ENCODE assay signal across 16 cellular contexts in the genomic region with DNA sequence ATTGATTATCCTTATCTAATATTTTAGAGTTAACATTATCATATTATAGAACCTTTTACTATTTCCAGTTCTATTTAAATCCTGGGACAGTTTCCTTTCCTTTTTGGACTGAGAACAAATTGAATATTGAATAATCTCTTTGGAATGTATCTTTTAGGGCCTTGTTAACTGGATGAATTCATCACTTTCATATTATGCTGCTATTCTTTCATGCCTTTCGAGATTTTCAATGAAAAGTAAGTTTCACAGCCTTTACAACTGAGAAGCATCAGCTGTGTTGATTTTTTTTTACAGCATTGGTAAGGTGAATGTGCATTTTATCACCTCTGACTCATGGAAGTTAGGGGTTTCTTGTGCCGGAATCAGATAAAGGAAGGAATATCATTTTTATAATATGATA. TPM values are rescaled to one million over a fixed set of nuclear protein-coding genes. Genes with fewer than 3 reads are reported as not detected.
DNase-seq lines count a peak whose midpoint lies in the region; ATAC-seq and TF ChIP-seq lines count a peak whose summit lies in the region.
"Had no signal": no experiment of that assay in that cellular context is flagged by ENCODE, and none has a peak within 500 bp of the region (broad histone marks: within the 10 kb centered on the region; RNA-seq: fewer than 3 reads in every experiment).

No MANE protein-coding gene starts in this region.

- H3K36me3 Mint-ChIP-seq in HFFc6 (ENCODE audit: low read depth) = peaks cover 20% of the 10 kb centered on the region
- no peaks in the 10 kb centered on the region for H3K36me3 Mint-ChIP-seq in stimulated activated effector memory CD8-positive, alpha-beta T cell treated with anti-CD3 and anti-CD28 coated beads, Interleukin-12 subunit alpha, Interleukin-12 subunit beta, amount 100 ng/mL, for 72 hours
- H3K36me3 Mint-ChIP-seq: activated naive CD4-positive, alpha-beta T cell treated with anti-CD3 and anti-CD28 coated beads, Interleukin-2, amount 50 U/mL, for 24 hours; natural killer cell had no signal

- DNase-seq in HFFc6 = peak; percentile 49
- peak; percentile 39 for DNase-seq in amniotic epithelial cell (ENCODE audit: low read depth)
- peak; percentile 64 for DNase-seq in fibroblast of the aortic adventitia (ENCODE audit: low read depth)
- no peak for DNase-seq in stimulated activated effector memory CD8-positive, alpha-beta T cell treated with anti-CD3 and anti-CD28 coated beads, Interleukin-12 subunit alpha, Interleukin-12 subunit beta, amount 100 ng/mL, for 72 hours (ENCODE audit: low spot score in 2 of 2)
- no peak for DNase-seq in HPDE6-E6E7 (ENCODE audit: extremely low spot score)
- DNase-seq: activated CD4-positive, CD25-positive, alpha-beta regulatory T cell; CD8-positive, alpha-beta memory T cell; GF-D8; natural killer cell; NCI-H1436; NCI-H510A; stimulated activated CD4-positive, alpha-beta T cell treated with anti-CD3 and anti-CD28 coated beads, Interleukin-1b, Interleukin-23, amount 100 ng/mL, for 48 hours; tibial artery had no signal

- H3K4me1 ChIP-seq in subcutaneous abdominal adipose tissue (ENCODE audit: control insufficient read depth in 5 of 5, insufficient read depth in 5 of 5, low read length in 5 of 5) = peaks cover 0 to 8% (median 7%) of the 10 kb centered on the region in 5 donors

- peaks cover 3% of the 10 kb centered on the region; the same call in 1 of the 2 replicates for H3K27me3 Mint-ChIP-seq in HFFc6 (ENCODE audit: insufficient read depth)
- H3K27me3 Mint-ChIP-seq: activated naive CD4-positive, alpha-beta T cell treated with anti-CD3 and anti-CD28 coated beads, Interleukin-2, amount 50 U/mL, for 24 hours; CD8-positive, alpha-beta memory T cell had no signal

- TF ChIP-seq CTCF in HFFc6 (IDR thresholded peaks at IDR 0.05) = no peak
- TF ChIP-seq CTCF in fibroblast of the aortic adventitia (IDR thresholded peaks at IDR 0.05; ENCODE audit: insufficient read depth, low read length) = no peak

- H3K9me3 ChIP-seq in subcutaneous abdominal adipose tissue (ENCODE audit: control insufficient read depth in 5 of 5, low read length in 5 of 5) = no peaks in the 10 kb centered on the region
- H3K9me3 ChIP-seq: tibial artery had no signal

- H3K4me1 Mint-ChIP-seq in HFFc6 (ENCODE audit: low read depth) = peaks cover 68% of the 10 kb centered on the region
- no peaks in the 10 kb centered on the region for H3K4me1 Mint-ChIP-seq in stimulated activated effector memory CD8-positive, alpha-beta T cell treated with anti-CD3 and anti-CD28 coated beads, Interleukin-12 subunit alpha, Interleukin-12 subunit beta, amount 100 ng/mL, for 72 hours
- H3K4me1 Mint-ChIP-seq: activated naive CD4-positive, alpha-beta T cell treated with anti-CD3 and anti-CD28 coated beads, Interleukin-2, amount 50 U/mL, for 24 hours had no signal

- H3K9ac ChIP-seq in subcutaneous abdominal adipose tissue (ENCODE audit: low read length in 5 of 5) = no peak overlapping the region

- H3K4me3 Mint-ChIP-seq in HFFc6 = peak overlapping the region; percentile 81
- H3K4me3 Mint-ChIP-seq in stimulated activated effector memory CD8-positive, alpha-beta T cell treated with anti-CD3 and anti-CD28 coated beads, Interleukin-12 subunit alpha, Interleukin-12 subunit beta, amount 100 ng/mL, for 72 hours = no peak overlapping the region
- H3K4me3 Mint-ChIP-seq: activated naive CD4-positive, alpha-beta T cell treated with anti-CD3 and anti-CD28 coated beads, Interleukin-2, amount 50 U/mL, for 24 hours; CD8-positive, alpha-beta memory T cell; natural killer cell had no signal

- no peaks in the 10 kb centered on the region for H3K27me3 ChIP-seq in subcutaneous abdominal adipose tissue (ENCODE audit: control insufficient read depth in 5 of 5, insufficient read depth in 4 of 5, low read length in 5 of 5)
- H3K27me3 ChIP-seq: tibial artery had no signal

- H3K9me3 Mint-ChIP-seq in HFFc6 = no peaks in the 10 kb centered on the region
- no peaks in the 10 kb centered on the region for H3K9me3 Mint-ChIP-seq in stimulated activated effector memory CD8-positive, alpha-beta T cell treated with anti-CD3 and anti-CD28 coated beads, Interleukin-12 subunit alpha, Interleukin-12 subunit beta, amount 100 ng/mL, for 72 hours
- H3K9me3 Mint-ChIP-seq: activated naive CD4-positive, alpha-beta T cell treated with anti-CD3 and anti-CD28 coated beads, Interleukin-2, amount 50 U/mL, for 24 hours; CD8-positive, alpha-beta memory T cell; natural killer cell had no signal

- H3K4me3 ChIP-seq in fibroblast of the aortic adventitia (ENCODE audit: low read depth, low read length) (no peak overlapping the region), subcutaneous abdominal adipose tissue (ENCODE audit: low read depth in 1 of 5, low read length in 5 of 5) (no peak overlapping the region)
- H3K4me3 ChIP-seq: tibial artery had no signal

- peak overlapping the region; percentile 86 for H3K27ac Mint-ChIP-seq in HFFc6
- no peak overlapping the region for H3K27ac Mint-ChIP-seq in stimulated activated effector memory CD8-positive, alpha-beta T cell treated with anti-CD3 and anti-CD28 coated beads, Interleukin-12 subunit alpha, Interleukin-12 subunit beta, amount 100 ng/mL, for 72 hours
- H3K27ac Mint-ChIP-seq: activated naive CD4-positive, alpha-beta T cell treated with anti-CD3 and anti-CD28 coated beads, Interleukin-2, amount 50 U/mL, for 24 hours; CD8-positive, alpha-beta memory T cell had no signal

- ATAC-seq in stimulated activated effector memory CD8-positive, alpha-beta T cell treated with anti-CD3 and anti-CD28 coated beads, Interleukin-12 subunit alpha, Interleukin-12 subunit beta, amount 100 ng/mL, for 72 hours = no peak
- ATAC-seq in HG03045 (IDR thresholded peaks at IDR 0.05; ENCODE audit: unreplicated experiment) = no peak
- ATAC-seq: natural killer cell had no signal

- no peaks in the 10 kb centered on the region for H3K36me3 ChIP-seq in subcutaneous abdominal adipose tissue (ENCODE audit: control insufficient read depth in 5 of 5, insufficient read depth in 5 of 5, low read length in 5 of 5)

- H3K27ac ChIP-seq in subcutaneous abdominal adipose tissue (ENCODE audit: low read depth, low read length) = peak overlapping the region; percentile 21

RNA-seq across cellular contexts. Expression of gene PDLIM5, which starts 39.6 kb away (rescaled TPM):
- total RNA-seq in HFFc6 (2021; fragmentation: NEBNext Ultra II Directional; extraction: Animal tissue kit (Norgen Biotek cat#: 25700)) = 100 to 1,000 TPM; 152 to 240 (median 171) TPM
- total RNA-seq in fibroblast of the aortic adventitia (ENCODE audit: low replicate concordance) = 84.3 and 124 TPM in 2 replicates

Comparison
In these comparisons a context has a peak if more than half of its experiments do, and no peak if none do; other contexts are left out.
1. DNase-seq: peak in HFFc6 (single experiment), amniotic epithelial cell (single experiment) and fibroblast of the aortic adventitia (single experiment); none in stimulated activated effector memory CD8-positive, alpha-beta T cell treated with anti-CD3 and anti-CD28 coated beads, Interleukin-12 subunit alpha, Interleukin-12 subunit beta, amount 100 ng/mL, for 72 hours (0 of 2) and HPDE6-E6E7 (single experiment).